ENCODE assay signal across 20 cellular contexts in genomic region chr20:6866741-6867140, GRCh38.
"Had no signal": no experiment of that assay in that cellular context is flagged by ENCODE, and none has a peak within 500 bp of the region (broad histone marks: within the 10 kb centered on the region; RNA-seq: fewer than 3 reads in every experiment).

No MANE protein-coding gene starts in this region.

- H3K4me1 Mint-ChIP-seq: activated CD4-positive, alpha-beta memory T cell treated with anti-CD3 and anti-CD28 coated beads, Interleukin-2, amount 10 ng/mL, durations not matched to agents 7 days and 5 days; activated naive CD4-positive, alpha-beta T cell treated with anti-CD3 and anti-CD28 coated beads, Interleukin-2, amount 50 U/mL, for 24 hours; memory B cell; naive thymus-derived CD8-positive, alpha-beta T cell; stimulated activated memory B cell treated with anti-CD40 and anti-IgM and Interleukin-4, amounts not matched to agents 10 μg/mL and 1 μg/mL and 100 μg/mL, for 72 hours; T-helper 17 cell had no signal

- H3K9me3 Mint-ChIP-seq: activated CD4-positive, alpha-beta memory T cell treated with anti-CD3 and anti-CD28 coated beads, Interleukin-2, amount 10 ng/mL, durations not matched to agents 7 days and 5 days; stimulated activated memory B cell treated with anti-CD40 and anti-IgM and Interleukin-4, amounts not matched to agents 10 μg/mL and 1 μg/mL and 100 μg/mL, for 72 hours; WTC11 had no signal

- FAIRE-seq: frontal cortex, islet of Langerhans had no signal

- DNase-seq: activated CD4-positive, alpha-beta memory T cell treated with anti-CD3 and anti-CD28 coated beads, Interleukin-2, amount 10 ng/mL, durations not matched to agents 7 days and 5 days; activated CD4-positive, alpha-beta T cell treated with anti-CD3 and anti-CD28 coated beads for 4 hours; activated effector memory CD4-positive, alpha-beta T cell treated with Interleukin-2 at 50 U/mL for 16 hours; activated T-cell treated with anti-CD3 and anti-CD28 coated beads, Interleukin-2, amount 50 U/mL, for 24 hours; amniotic stem cell; brain microvascular endothelial cell; effector CD8-positive, alpha-beta T cell; heart right ventricle; mucosa of descending colon; naive thymus-derived CD8-positive, alpha-beta T cell; stimulated activated CD4-positive, alpha-beta T cell treated with anti-CD3 and anti-CD28 coated beads, Interleukin-2, amount 100 ng/mL, for 48 hours; T-helper 17 cell; thyroid gland had no signal

- H3K36me3 Mint-ChIP-seq: activated naive CD4-positive, alpha-beta T cell treated with anti-CD3 and anti-CD28 coated beads, Interleukin-2, amount 50 U/mL, for 24 hours; memory B cell; naive thymus-derived CD8-positive, alpha-beta T cell; stimulated activated memory B cell treated with anti-CD40 and anti-IgM and Interleukin-4, amounts not matched to agents 10 μg/mL and 1 μg/mL and 100 μg/mL, for 72 hours; WTC11 had no signal

- ATAC-seq: heart right ventricle; left lobe of liver; mucosa of descending colon; naive thymus-derived CD8-positive, alpha-beta T cell; stimulated activated memory B cell treated with anti-CD40 and anti-IgM and Interleukin-4, amounts not matched to agents 10 μg/mL and 1 μg/mL and 100 μg/mL, for 72 hours; T-helper 17 cell; WTC11 had no signal

- H3K4me3 Mint-ChIP-seq: activated CD4-positive, alpha-beta memory T cell treated with anti-CD3 and anti-CD28 coated beads, Interleukin-2, amount 10 ng/mL, durations not matched to agents 7 days and 5 days; activated naive CD4-positive, alpha-beta T cell treated with anti-CD3 and anti-CD28 coated beads, Interleukin-2, amount 50 U/mL, for 24 hours; activated T-cell treated with anti-CD3 and anti-CD28 coated beads, Interleukin-2, amount 50 U/mL, for 24 hours; memory B cell; naive thymus-derived CD8-positive, alpha-beta T cell; stimulated activated memory B cell treated with anti-CD40 and anti-IgM and Interleukin-4, amounts not matched to agents 10 μg/mL and 1 μg/mL and 100 μg/mL, for 72 hours; T-helper 17 cell; WTC11 had no signal

- H3K27me3 Mint-ChIP-seq: activated CD4-positive, alpha-beta memory T cell treated with anti-CD3 and anti-CD28 coated beads, Interleukin-2, amount 10 ng/mL, durations not matched to agents 7 days and 5 days; activated T-cell treated with anti-CD3 and anti-CD28 coated beads, Interleukin-2, amount 50 U/mL, for 24 hours; memory B cell; stimulated activated memory B cell treated with anti-CD40 and anti-IgM and Interleukin-4, amounts not matched to agents 10 μg/mL and 1 μg/mL and 100 μg/mL, for 72 hours; T-helper 17 cell had no signal

- H3K27ac Mint-ChIP-seq: activated CD4-positive, alpha-beta memory T cell treated with anti-CD3 and anti-CD28 coated beads, Interleukin-2, amount 10 ng/mL, durations not matched to agents 7 days and 5 days; activated naive CD4-positive, alpha-beta T cell treated with anti-CD3 and anti-CD28 coated beads, Interleukin-2, amount 50 U/mL, for 24 hours; activated T-cell treated with anti-CD3 and anti-CD28 coated beads, Interleukin-2, amount 50 U/mL, for 24 hours; memory B cell; stimulated activated memory B cell treated with anti-CD40 and anti-IgM and Interleukin-4, amounts not matched to agents 10 μg/mL and 1 μg/mL and 100 μg/mL, for 72 hours; T-helper 17 cell; WTC11 had no signal

- H3K4me3 ChIP-seq: heart right ventricle, mucosa of descending colon, thyroid gland had no signal
